8 cellular contexts compared by ENCODE assay signal in the genomic region with DNA sequence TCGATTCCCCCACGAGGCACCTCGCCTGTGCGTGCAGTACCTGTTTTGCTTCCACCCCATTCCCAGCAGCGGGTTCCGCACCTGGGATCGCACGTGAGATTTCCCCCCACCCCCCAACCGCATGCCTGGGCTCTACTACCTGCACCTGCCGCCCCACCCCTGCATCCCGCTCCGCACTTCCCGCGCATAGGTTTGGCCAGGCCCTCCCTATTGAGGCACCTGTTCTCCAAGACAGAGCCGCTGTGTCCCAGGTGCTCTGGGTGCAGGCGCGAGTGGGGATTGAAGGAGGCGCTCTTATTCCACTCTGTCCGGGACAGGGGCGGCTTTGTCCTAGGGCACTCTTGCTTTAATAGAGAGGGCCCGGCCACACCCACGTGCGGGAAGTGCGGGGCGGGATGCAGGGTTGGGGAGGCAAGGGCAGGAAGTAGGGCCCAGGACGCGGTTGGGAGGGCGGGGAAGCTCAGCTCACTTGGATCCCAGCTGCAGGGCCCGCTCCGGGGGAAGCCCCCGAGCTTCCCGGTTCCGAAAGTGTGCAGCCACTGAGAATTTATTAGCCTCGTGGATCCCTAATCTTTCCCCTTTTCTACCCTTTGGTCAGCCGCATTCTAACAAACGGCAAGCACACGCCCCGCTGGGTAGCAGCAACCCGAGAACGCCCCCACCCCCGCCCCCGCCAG. TPM values are rescaled to one million over a fixed set of nuclear protein-coding genes. Genes with fewer than 3 reads are reported as not detected.
DNase-seq lines count a peak whose midpoint lies in the region; FAIRE-seq and TF ChIP-seq lines count a peak whose summit lies in the region.

No MANE protein-coding gene starts in this region.

- no peak for TF ChIP-seq POLR2A in H54 (IDR thresholded peaks at IDR 0.05; ENCODE audit: low read depth, low read length)

- no peak for FAIRE-seq in H54 (lab: Jason Lieb, UNC)

- H3K27ac Mint-ChIP-seq in T-helper 2 cell treated with Interferon-gamma antibody and Interleukin-4, amounts not matched to agents 5 μg/mL and 100 μg/mL, for 36 hours = no peak overlapping the region
- H3K27ac Mint-ChIP-seq in neural crest cell (ENCODE audit: unreplicated experiment) = no peak overlapping the region

- H3K27me3 Mint-ChIP-seq in T-helper 2 cell treated with Interferon-gamma antibody and Interleukin-4, amounts not matched to agents 5 μg/mL and 100 μg/mL, for 36 hours (ENCODE audit: low read depth) = peaks cover 28% of the 10 kb centered on the region
- H3K27me3 Mint-ChIP-seq in neural crest cell (ENCODE audit: low read depth) = peaks cover 58% of the 10 kb centered on the region

- no peaks in the 10 kb centered on the region for H3K36me3 Mint-ChIP-seq in T-helper 2 cell treated with Interferon-gamma antibody and Interleukin-4, amounts not matched to agents 5 μg/mL and 100 μg/mL, for 36 hours (ENCODE audit: low read depth)
- no peaks in the 10 kb centered on the region for H3K36me3 Mint-ChIP-seq in neural crest cell (ENCODE audit: low read depth)

- no peaks in the 10 kb centered on the region for H3K4me1 Mint-ChIP-seq in T-helper 2 cell treated with Interferon-gamma antibody and Interleukin-4, amounts not matched to agents 5 μg/mL and 100 μg/mL, for 36 hours (ENCODE audit: low read depth)
- peaks cover 31% of the 10 kb centered on the region for H3K4me1 Mint-ChIP-seq in neural crest cell

- H3K4me3 Mint-ChIP-seq in T-helper 2 cell treated with Interferon-gamma antibody and Interleukin-4, amounts not matched to agents 5 μg/mL and 100 μg/mL, for 36 hours = peak overlapping the region; percentile 79
- H3K4me3 Mint-ChIP-seq in neural crest cell = peak overlapping the region; percentile 88

- H3K9me3 Mint-ChIP-seq in T-helper 2 cell treated with Interferon-gamma antibody and Interleukin-4, amounts not matched to agents 5 μg/mL and 100 μg/mL, for 36 hours = no peaks in the 10 kb centered on the region
- H3K9me3 Mint-ChIP-seq in neural crest cell = no peaks in the 10 kb centered on the region

- DNase-seq in AG08396 (ENCODE audit: low spot score) (peak; percentile 48), H54 (ENCODE audit: insufficient read length, low spot score) (peak; percentile 34), fibroblast of gingiva (ENCODE audit: low read depth) (peak; percentile 24), neural crest cell (ENCODE audit: low read depth, low spot score) (no peak), COLO829 (ENCODE audit: low spot score) (no peak), NOMO-1 treated with dmso at 0.1 percent for 144 hours (lab: John Stamatoyannopoulos, UW; ENCODE audit: unreplicated experiment) (no peak), NCI-H446 (lab: John Stamatoyannopoulos, UW) (no peak)
- DNase-seq in T-helper 2 cell treated with Interferon-gamma antibody and Interleukin-4, amounts not matched to agents 5 μg/mL and 100 μg/mL, for 36 hours (ENCODE audit: low spot score) = no peak

- TF ChIP-seq CTCF in neural crest cell (conservative IDR thresholded peaks at IDR 0.05) = no peak

RNA-seq across cellular contexts. Expression of a gene that starts 0.7 kb away (rescaled TPM):
- total RNA-seq in neural crest cell = 2.6 TPM in 2 replicates

RNA-seq across cellular contexts. Expression of a gene that starts 56.9 kb away (rescaled TPM):
- 80.4 and 94.1 TPM in 2 replicates for total RNA-seq in neural crest cell

RNA-seq across cellular contexts. Expression of a gene that starts 57.5 kb away (rescaled TPM):
- 101 TPM in 2 replicates for total RNA-seq in neural crest cell

Comparison
In these comparisons a context has a peak if more than half of its experiments do, and no peak if none do; other contexts are left out.
1. DNase-seq: peak in AG08396 (single experiment), H54 (single experiment) and fibroblast of gingiva (single experiment); none in T-helper 2 cell treated with Interferon-gamma antibody and Interleukin-4, amounts not matched to agents 5 μg/mL and 100 μg/mL, for 36 hours (single experiment), neural crest cell (single experiment), COLO829 (single experiment), NOMO-1 treated with dmso at 0.1 percent for 144 hours (single experiment) and NCI-H446 (0 of 2).